25 cellular contexts compared by ENCODE assay signal in the genomic region with DNA sequence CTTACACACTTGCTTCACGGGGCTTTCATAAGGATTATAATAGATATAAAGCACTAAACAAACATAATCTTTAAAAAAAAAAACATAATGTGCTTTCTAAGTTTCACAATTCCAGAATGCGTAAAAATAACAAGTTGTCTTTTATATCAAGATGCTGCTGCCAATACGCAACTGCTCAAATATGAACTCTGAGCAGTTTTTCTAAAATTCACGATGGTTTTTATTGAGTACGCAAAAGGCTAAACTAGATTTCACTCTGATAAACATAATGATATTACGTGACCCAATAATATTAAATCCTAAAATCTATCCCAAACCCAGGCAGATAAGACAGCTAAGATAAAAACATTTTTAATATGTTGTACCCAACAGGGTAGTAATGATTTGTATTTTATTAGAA.
"Had no signal": no experiment of that assay in that cellular context is flagged by ENCODE, and none has a peak within 500 bp of the region (broad histone marks: within the 10 kb centered on the region; RNA-seq: fewer than 3 reads in every experiment).

No MANE protein-coding gene starts in this region.

- ATAC-seq: effector memory CD8-positive, alpha-beta T cell; gastrocnemius medialis; heart left ventricle; left cardiac atrium; left lung; left ventricle myocardium superior; lower lobe of right lung; mucosa of descending colon; naive thymus-derived CD8-positive, alpha-beta T cell had no signal

- H3K36me3 Mint-ChIP-seq: immature natural killer cell; mesothelial cell of epicardium; naive B cell; naive thymus-derived CD8-positive, alpha-beta T cell had no signal

- H3K27ac ChIP-seq: coronary artery, epithelial cell of prostate, esophagus squamous epithelium, heart left ventricle, hepatocyte, left lung, lower lobe of right lung had no signal

- H3K9me3 Mint-ChIP-seq: effector memory CD8-positive, alpha-beta T cell; endodermal cell; immature natural killer cell; mesothelial cell of epicardium; naive B cell; naive thymus-derived CD8-positive, alpha-beta T cell had no signal

- H2AFZ ChIP-seq: hepatocyte had no signal

- H3K36me3 ChIP-seq: esophagus squamous epithelium, gastrocnemius medialis, heart left ventricle, left lung, lower lobe of right lung had no signal

- H3K4me1 Mint-ChIP-seq: immature natural killer cell, mesothelial cell of epicardium had no signal

- H3K79me2 ChIP-seq: hepatocyte had no signal

- DNase-seq: effector CD8-positive, alpha-beta T cell; effector memory CD8-positive, alpha-beta T cell; endodermal cell; erythroblast; esophagus squamous epithelium; foreskin fibroblast; foreskin melanocyte; gastrocnemius medialis; heart left ventricle; hypothalamus; immature natural killer cell; islet precursor cell; kidney; left cardiac atrium; left lung; left ventricle myocardium superior; lower lobe of right lung; mesenchymal stem cell; mucosa of descending colon; naive B cell; naive thymus-derived CD8-positive, alpha-beta T cell had no signal

- H3K9me3 ChIP-seq: esophagus squamous epithelium, gastrocnemius medialis, heart left ventricle, left lung, lower lobe of right lung, mucosa of descending colon had no signal

- H3K4me3 ChIP-seq: coronary artery, esophagus squamous epithelium, gastrocnemius medialis, heart left ventricle, hepatocyte, left lung, lower lobe of right lung, mucosa of descending colon had no signal

- H3K27me3 Mint-ChIP-seq: effector memory CD8-positive, alpha-beta T cell; naive B cell; naive thymus-derived CD8-positive, alpha-beta T cell had no signal

- H3K27ac Mint-ChIP-seq: effector memory CD8-positive, alpha-beta T cell; endodermal cell; immature natural killer cell; mesothelial cell of epicardium; naive thymus-derived CD8-positive, alpha-beta T cell had no signal

- H3K4me2 ChIP-seq: hepatocyte had no signal

- H3K27me3 ChIP-seq: esophagus squamous epithelium, gastrocnemius medialis, heart left ventricle, hepatocyte, left lung had no signal

- H3K4me3 Mint-ChIP-seq: effector memory CD8-positive, alpha-beta T cell; endodermal cell; immature natural killer cell; mesothelial cell of epicardium; naive B cell; naive thymus-derived CD8-positive, alpha-beta T cell had no signal
